ENCODE assay signal across 11 cellular contexts in genomic region chr5:59069438-59070079, GRCh38.
DNase-seq lines count a peak whose midpoint lies in the region; ATAC-seq and TF ChIP-seq lines count a peak whose summit lies in the region.
"Had no signal": no experiment of that assay in that cellular context is flagged by ENCODE, and none has a peak within 500 bp of the region (broad histone marks: within the 10 kb centered on the region; RNA-seq: fewer than 3 reads in every experiment).

No MANE protein-coding gene starts in this region.

- no peaks in the 10 kb centered on the region for H3K27me3 Mint-ChIP-seq in osteocyte (ENCODE audit: unreplicated experiment)

- H3K36me3 ChIP-seq in fibroblast of lung (ENCODE audit: control insufficient read depth, insufficient read depth, low read length) (no peaks in the 10 kb centered on the region), testis (ENCODE audit: low read depth, missing control alignments) (no peaks in the 10 kb centered on the region), vagina (no peaks in the 10 kb centered on the region)

- H3K4me3 Mint-ChIP-seq in osteocyte (ENCODE audit: unreplicated experiment), result no peak overlapping the region

- peaks cover 7% of the 10 kb centered on the region for H3K4me1 ChIP-seq in fibroblast of lung (ENCODE audit: control insufficient read depth, extremely low read depth, insufficient read depth, low read length)
- H3K4me1 ChIP-seq in testis, result no peaks in the 10 kb centered on the region
- no peaks in the 10 kb centered on the region for H3K4me1 ChIP-seq in vagina

- intact Hi-C loops in testis (cut with DNase I; ENCODE audit: low total_unique reads), result no loop called here
- intact Hi-C loops in vagina (cut with DNase I), result no loop called here

- TF ChIP-seq CTCF in fibroblast of lung (conservative IDR thresholded peaks at IDR 0.05 in 1 of 2, IDR thresholded peaks at IDR 0.05 in 1 of 2; ENCODE audit: low read depth in 1 of 2, low read length in 2 of 2) (no peak), testis (IDR thresholded peaks at IDR 0.05) (no peak), osteocyte (IDR thresholded peaks at IDR 0.05) (no peak), vagina (IDR thresholded peaks at IDR 0.05) (no peak)

- no peak for ATAC-seq in GM21447 (IDR thresholded peaks at IDR 0.05; ENCODE audit: unreplicated experiment)
- ATAC-seq: Panc1 had no signal

- H3K4me3 ChIP-seq in fibroblast of lung (replicated peaks in 1 of 4; ENCODE audit: control extremely low read depth in 1 of 4, insufficient read depth in 1 of 4, low read depth in 3 of 4, low read length in 4 of 4) (no peak overlapping the region), testis (no peak overlapping the region), vagina (no peak overlapping the region)
- H3K4me3 ChIP-seq: skin epidermis had no signal

- H3K4me1 Mint-ChIP-seq in osteocyte (ENCODE audit: unreplicated experiment), result peaks cover 10% of the 10 kb centered on the region

- H3K27ac ChIP-seq in fibroblast of lung (ENCODE audit: insufficient read depth, low read length) (peak overlapping the region; percentile 50), testis (no peak overlapping the region), vagina (no peak overlapping the region)
- H3K27ac ChIP-seq: skin epidermis had no signal

- no peak overlapping the region for H3K9ac ChIP-seq in fibroblast of lung (ENCODE audit: insufficient read depth, low read length)

- H3K27me3 ChIP-seq in fibroblast of lung (ENCODE audit: control insufficient read depth, insufficient read depth, low read length) (no peaks in the 10 kb centered on the region), testis (no peaks in the 10 kb centered on the region), vagina (no peaks in the 10 kb centered on the region)

- H3K79me2 ChIP-seq in fibroblast of lung (ENCODE audit: control insufficient read depth, insufficient read depth, low read length), result no peaks in the 10 kb centered on the region

- H3K27ac Mint-ChIP-seq in osteocyte (ENCODE audit: unreplicated experiment), result no peak overlapping the region

- H3K4me2 ChIP-seq in fibroblast of lung (ENCODE audit: extremely low read depth, insufficient read depth, low read length), result no peak overlapping the region

- no peaks in the 10 kb centered on the region for H4K20me1 ChIP-seq in fibroblast of lung (ENCODE audit: control insufficient read depth, extremely low read depth, insufficient read depth, low read length)

- no peak for TF ChIP-seq POLR2A in testis (IDR thresholded peaks at IDR 0.05)
- no peak for TF ChIP-seq POLR2A in vagina (IDR thresholded peaks at IDR 0.05)

- peaks cover 4% of the 10 kb centered on the region for H3K9me3 Mint-ChIP-seq in osteocyte (ENCODE audit: unreplicated experiment)

- no peaks in the 10 kb centered on the region for H3K36me3 Mint-ChIP-seq in osteocyte (ENCODE audit: unreplicated experiment)

- H3K9me3 ChIP-seq in fibroblast of lung (ENCODE audit: control insufficient read depth, insufficient read depth, low read depth, low read length), result no peaks in the 10 kb centered on the region
- no peaks in the 10 kb centered on the region for H3K9me3 ChIP-seq in testis
- no peaks in the 10 kb centered on the region for H3K9me3 ChIP-seq in vagina

- WGBS in testis, 2 donors, result 38 to 54% methylated on average over 2 of the region's 2 CpGs

- no peak overlapping the region for H2AFZ ChIP-seq in fibroblast of lung (ENCODE audit: low read length)

- peak; percentile 75 for DNase-seq in Ammon's horn (ENCODE audit: low spot score)
- DNase-seq in NCI-H69 (lab: John Stamatoyannopoulos, UW), result peak; percentile 41
- DNase-seq in fibroblast of lung (ENCODE audit: low read depth in 2 of 2), result peak; percentile 93 to 95
- peak; percentile 41 for DNase-seq in mucosa of gallbladder (ENCODE audit: low spot score)
- DNase-seq in testis, result no peak
- DNase-seq in osteocyte (ENCODE audit: extremely low spot score, unreplicated experiment), result no peak
- DNase-seq in vagina (ENCODE audit: extremely low spot score in 2 of 2), result no peak
- DNase-seq: DMS79 treated with DMSO at 0.1 percent for 48 hours had no signal

Comparison
In these comparisons a context has a peak if more than half of its experiments do, and no peak if none do; other contexts are left out.
1. DNase-seq: peak in Ammon's horn (single experiment), NCI-H69 (single experiment), fibroblast of lung (2 of 2) and mucosa of gallbladder (single experiment); none in testis (single experiment), osteocyte (single experiment) and vagina (0 of 2).